11 cellular contexts compared by ENCODE assay signal in the genomic region with DNA sequence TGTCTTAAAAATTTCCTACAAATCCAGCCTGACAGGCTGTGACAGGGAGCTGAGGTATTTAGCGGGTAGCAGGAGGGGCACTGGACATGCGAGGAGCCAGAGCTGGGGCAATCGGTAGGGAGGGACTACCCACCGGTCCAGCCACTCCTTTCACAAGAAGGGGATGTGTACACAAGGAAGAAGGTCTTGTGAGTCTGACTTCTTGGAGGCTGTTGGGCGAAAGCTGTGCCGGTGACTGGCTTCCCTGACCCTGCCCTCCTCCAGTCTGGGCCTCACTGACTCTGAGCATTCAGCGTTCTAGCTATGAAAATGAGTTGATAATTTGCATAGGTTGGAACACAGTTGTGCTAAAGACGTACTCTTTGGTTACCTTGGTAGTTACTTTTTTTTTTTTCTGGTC. TPM values are rescaled to one million over a fixed set of nuclear protein-coding genes. Genes with fewer than 3 reads are reported as not detected.
DNase-seq lines count a peak whose midpoint lies in the region; ATAC-seq and TF ChIP-seq lines count a peak whose summit lies in the region.
"Had no signal": no experiment of that assay in that cellular context is flagged by ENCODE, and none has a peak within 500 bp of the region (broad histone marks: within the 10 kb centered on the region; RNA-seq: fewer than 3 reads in every experiment).

No MANE protein-coding gene starts in this region.

- H2BK5ac ChIP-seq in IMR-90 (ENCODE audit: low read depth, low read length, poor library complexity, severe bottlenecking) (no peak overlapping the region), neuronal stem cell (ENCODE audit: low read length) (no peak overlapping the region)

- no peak overlapping the region for H2AK9ac ChIP-seq in IMR-90 (replicated peaks; ENCODE audit: low read depth, low read length, poor library complexity)

- H2BK20ac ChIP-seq in IMR-90 (ENCODE audit: low read depth, low read length), result peak overlapping the region; percentile 81

- peak overlapping the region; percentile 56 for H3K4ac ChIP-seq in IMR-90 (ENCODE audit: low read depth, low read length)
- H3K4ac ChIP-seq in neuronal stem cell (ENCODE audit: low read length), result no peak overlapping the region

- no TSS peak for BruUV-seq in IMR-90 (replicated peaks; lab: Mats Ljungman, UMichigan)

- no peaks in the 10 kb centered on the region for H3K9me3 ChIP-seq in IMR-90 (ENCODE audit: control insufficient read depth, insufficient read depth, low read length)
- no peaks in the 10 kb centered on the region for H3K9me3 ChIP-seq in neuronal stem cell (replicated peaks in 1 of 2; ENCODE audit: control insufficient read depth in 2 of 2, insufficient read depth in 1 of 2, low read depth in 1 of 2, low read length in 2 of 2)
- no peaks in the 10 kb centered on the region for H3K9me3 ChIP-seq in aorta (ENCODE audit: control insufficient read depth, low read length)
- H3K9me3 ChIP-seq: esophagus muscularis mucosa had no signal

- H3K4me2 ChIP-seq in IMR-90 (ENCODE audit: low read depth, low read length) (no peak overlapping the region), neuronal stem cell (ENCODE audit: insufficient read depth, low read length, poor library complexity, severe bottlenecking) (no peak overlapping the region)

- no peak overlapping the region for H3K9ac ChIP-seq in IMR-90 (ENCODE audit: low read depth, low read length)
- no peak overlapping the region for H3K9ac ChIP-seq in neuronal stem cell (ENCODE audit: low read depth, low read length, poor library complexity)

- H2AK5ac ChIP-seq in IMR-90 (ENCODE audit: low read depth, low read length), result peak overlapping the region; percentile 82
- no peak overlapping the region for H2AK5ac ChIP-seq in neuronal stem cell (ENCODE audit: low read depth, low read length)

- H3K27me3 ChIP-seq in IMR-90 (ENCODE audit: control insufficient read depth, insufficient read depth, low read length) (no peaks in the 10 kb centered on the region), neuronal stem cell (ENCODE audit: control insufficient read depth in 3 of 3, insufficient read depth in 3 of 3, low read depth in 1 of 3, low read length in 3 of 3) (no peaks in the 10 kb centered on the region), aorta (ENCODE audit: control insufficient read depth in 1 of 2, insufficient read depth in 2 of 2, low read length in 1 of 2) (peaks cover 0 to under 1% of the 10 kb centered on the region in 2 donors)
- H3K27me3 ChIP-seq: esophagus muscularis mucosa had no signal

- H3K18ac ChIP-seq in IMR-90 (ENCODE audit: low read depth, low read length) (0 out of 2 replicates have a peak overlapping the region, but pooled peaks have one; percentile 2), neuronal stem cell (ENCODE audit: low read length) (no peak overlapping the region)

- WGBS in IMR-90 (ENCODE audit: extremely low coverage in 2 of 2, insufficient read length in 1 of 2), 2 experiments, result no CpG with 5 or more reads among the region's 8 CpGs
- WGBS in neuronal stem cell (ENCODE audit: extremely low coverage in 2 of 2, insufficient read length in 2 of 2, insufficient replicate concordance in 1 of 2), 2 donors, result no CpG with 5 or more reads among the region's 8 CpGs
- 88 to 91% methylated on average over 8 of the region's 8 CpGs for WGBS in aorta, 2 donors

- DNase-seq in IMR-90, result no peak
- DNase-seq in neuronal stem cell (ENCODE audit: low spot score), result no peak
- DNase-seq in AG08395 (ENCODE audit: low spot score), result no peak
- no peak for DNase-seq in central memory CD4-positive, alpha-beta T cell
- DNase-seq in aorta, result no peak
- DNase-seq in SHP77 treated with DMSO at 0.1 percent for 48 hours (lab: John Stamatoyannopoulos, UW), result no peak
- DNase-seq: naive thymus-derived CD4-positive, alpha-beta T cell; small intestine had no signal

- H2BK15ac ChIP-seq in IMR-90 (ENCODE audit: low read depth, low read length) (peak overlapping the region; percentile 42; the same call in 2 of the 3 replicates), neuronal stem cell (ENCODE audit: low read length) (no peak overlapping the region)

- TF ChIP-seq CTCF in IMR-90 (conservative IDR thresholded peaks at IDR 0.05; ENCODE audit: low read depth, low read length), result no peak

- intact Hi-C loops in IMR-90 (cut with micrococcal nuclease) (loop anchor here (5.0 to 10.0 kb wide), 4 partner anchors 50 to 310 kb away; a partner anchor contains a TSS), aorta (cut with DNase I) (no loop called here)

- H4K20me1 ChIP-seq in IMR-90 (ENCODE audit: insufficient read depth, low read length), result no peaks in the 10 kb centered on the region

- H4K91ac ChIP-seq in IMR-90 (ENCODE audit: insufficient read depth, low read depth, low read length) (peak overlapping the region; percentile 44; the same call in 1 of the 2 replicates), neuronal stem cell (ENCODE audit: low read depth, low read length, poor library complexity) (no peak overlapping the region)

- in situ Hi-C loops in IMR-90 (cut with MboI; ENCODE audit: low sequenced_read_pairs), result loop anchor here (10.0 kb wide), 1 partner anchor 377 kb away; no protein-coding TSS in a partner anchor

- H3K4me1 ChIP-seq in IMR-90 (ENCODE audit: control insufficient read depth, insufficient read depth, low read length) (peaks cover 6% of the 10 kb centered on the region), neuronal stem cell (ENCODE audit: control insufficient read depth in 2 of 2, insufficient read depth in 1 of 2, low read depth in 1 of 2, low read length in 2 of 2) (no peaks in the 10 kb centered on the region), aorta (ENCODE audit: control insufficient read depth in 1 of 2, insufficient read depth in 2 of 2, low read length in 2 of 2) (peaks cover 0 to 4% of the 10 kb centered on the region in 2 donors)

- no peak overlapping the region for H3K56ac ChIP-seq in IMR-90 (ENCODE audit: extremely low read depth, insufficient read depth, low read length)

- peak overlapping the region in 1 of 2 experiments; percentile 58; a peak in 1 of 4 replicates for H4K8ac ChIP-seq in IMR-90 (ENCODE audit: low read depth in 2 of 2, low read length in 2 of 2)
- no peak overlapping the region for H4K8ac ChIP-seq in neuronal stem cell (ENCODE audit: low read depth, low read length)

- no peak overlapping the region for H3K4me3 ChIP-seq in IMR-90 (ENCODE audit: insufficient read depth, low read depth, low read length)
- no peak overlapping the region for H3K4me3 ChIP-seq in neuronal stem cell (ENCODE audit: low read length in 2 of 2)
- H3K4me3 ChIP-seq in aorta (ENCODE audit: low read length in 2 of 2), result no peak overlapping the region
- H3K4me3 ChIP-seq: esophagus muscularis mucosa had no signal

- H3K23ac ChIP-seq in IMR-90 (ENCODE audit: low read depth, low read length), result no peak overlapping the region
- no peak overlapping the region for H3K23ac ChIP-seq in neuronal stem cell (ENCODE audit: low read depth, low read length, poor library complexity)

- H3K36me3 ChIP-seq in IMR-90 (ENCODE audit: control insufficient read depth, insufficient read depth, low read length), result no peaks in the 10 kb centered on the region
- H3K36me3 ChIP-seq in neuronal stem cell (replicated peaks in 1 of 2; ENCODE audit: control insufficient read depth in 2 of 2, insufficient read depth in 2 of 2, low read length in 2 of 2), result no peaks in the 10 kb centered on the region
- no peaks in the 10 kb centered on the region for H3K36me3 ChIP-seq in aorta (ENCODE audit: control insufficient read depth in 1 of 2, insufficient read depth in 2 of 2, low read length in 1 of 2)
- H3K36me3 ChIP-seq: esophagus muscularis mucosa had no signal

- H3K79me1 ChIP-seq in IMR-90 (ENCODE audit: low read depth in 1 of 2, low read length in 2 of 2), result no peaks in the 10 kb centered on the region
- H3K79me1 ChIP-seq in neuronal stem cell (ENCODE audit: low read depth, low read length), result no peaks in the 10 kb centered on the region

- peak; percentile 67 for ATAC-seq in GM19023 (IDR thresholded peaks at IDR 0.05; ENCODE audit: unreplicated experiment)
- ATAC-seq in HG02763 (IDR thresholded peaks at IDR 0.05; ENCODE audit: unreplicated experiment), result peak; percentile 84
- no peak for ATAC-seq in IMR-90 (ENCODE audit: low read depth)
- no peak for ATAC-seq in aorta (ENCODE audit: low FRiP score)
- ATAC-seq: naive thymus-derived CD4-positive, alpha-beta T cell had no signal

- POLR2A ChIA-PET in IMR-90 (lab: Charles Lee; ENCODE audit: unreplicated experiment), result no interaction called here

- H3K14ac ChIP-seq in IMR-90 (replicated peaks; ENCODE audit: low read depth, low read length) (no peak overlapping the region; the same call in 1 of the 2 replicates), neuronal stem cell (ENCODE audit: low read length) (no peak overlapping the region)

- peak overlapping the region; percentile 58; the same call in 1 of the 2 replicates for H2BK120ac ChIP-seq in IMR-90 (ENCODE audit: low read depth, low read length)
- H2BK120ac ChIP-seq in neuronal stem cell (ENCODE audit: low read depth, low read length), result no peak overlapping the region

- peaks cover 4% of the 10 kb centered on the region; the same call in 1 of the 2 replicates for H3K9me1 ChIP-seq in IMR-90 (ENCODE audit: insufficient read depth, low read length)

- CTCF ChIA-PET in IMR-90 (lab: Yijun Ruan, JAX), result interaction anchor here (0.6 kb wide), 1 partner anchor 23 kb away, joined by 3 read pairs; no protein-coding TSS in a partner anchor

- H2AFZ ChIP-seq in IMR-90 (replicated peaks; ENCODE audit: low read length, poor library complexity), result peak overlapping the region; percentile 35
- peak overlapping the region; percentile 58 for H2AFZ ChIP-seq in neuronal stem cell (ENCODE audit: low read length)

- dilution Hi-C loops in IMR-90 (cut with HindIII; ENCODE audit: low sequenced_read_pairs, unreplicated experiment), result no loop called here

- no peak for TF ChIP-seq POLR2A in IMR-90 (IDR thresholded peaks at IDR 0.05; ENCODE audit: low read depth, low read length)

- H2BK12ac ChIP-seq in neuronal stem cell (ENCODE audit: low read length), result no peak overlapping the region

- H3K27ac ChIP-seq in IMR-90 (ENCODE audit: insufficient read depth, low read length), result no peak overlapping the region
- H3K27ac ChIP-seq in neuronal stem cell (replicated peaks; ENCODE audit: low read length), result no peak overlapping the region
- H3K27ac ChIP-seq in aorta (ENCODE audit: low read depth in 1 of 2, low read length in 2 of 2), result no peak overlapping the region
- H3K27ac ChIP-seq: esophagus muscularis mucosa had no signal

- no peak for TF ChIP-seq RAD21 in IMR-90 (IDR thresholded peaks at IDR 0.05; ENCODE audit: low read length)

- H4K5ac ChIP-seq in IMR-90 (ENCODE audit: low read depth, low read length), result no peak overlapping the region

TF ChIP-seq in IMR-90, 13 proteins besides CTCF, POLR2A, EP300 and RAD21 (continues in another document):
- TF ChIP-seq NFE2L2 (IDR thresholded peaks at IDR 0.05; ENCODE audit: low read depth, low read length) (no peak), CEBPB (IDR thresholded peaks at IDR 0.05; ENCODE audit: low read depth, low read length) (no peak)

RNA-seq across cellular contexts. Expression of a gene that starts 12.7 kb away (rescaled TPM):
- total RNA-seq in IMR-90 (2012; rRNA removed) (2.7 and 3.3 TPM in 2 replicates), aorta (10 to 100 TPM in 1 of 2 donors, 1 to 10 TPM in 1; 7.8 to 12.1 TPM)
- polyA plus RNA-seq in IMR-90 (2012; rRNA removed) (2.2 and 3.0 TPM in 2 replicates), aorta (10 to 100 TPM in 1 of 2 donors, 1 to 10 TPM in 1; 1.3 to 17.9 TPM)
- 0.67 and 2.0 TPM in 2 replicates for polyA plus RNA-seq in IMR-90 (2012; cell fraction: cytosol; rRNA removed)
- polyA plus RNA-seq in IMR-90 (2012; cell fraction: nucleus; rRNA removed; ENCODE audit: low replicate concordance), result 0.67 and 14.4 TPM in 2 replicates
- polyA plus RNA-seq in neuronal stem cell (2013, experiment 1 of 2), result not detected
- polyA plus RNA-seq in neuronal stem cell (2013, experiment 2 of 2), result not detected

Comparison
In these comparisons a context has a peak if more than half of its experiments do, and no peak if none do; other contexts are left out.
1. ATAC-seq: peak in GM19023 (single experiment) and HG02763 (single experiment); none in IMR-90 (single experiment) and aorta (single experiment).